9 cellular contexts compared by ENCODE assay signal in genomic region chr1:42333662-42334239, GRCh38. TPM values are rescaled to one million over a fixed set of nuclear protein-coding genes. Genes with fewer than 3 reads are reported as not detected.
DNase-seq lines count a peak whose midpoint lies in the region; TF ChIP-seq lines count a peak whose summit lies in the region.
"Had no signal": no experiment of that assay in that cellular context is flagged by ENCODE, and none has a peak within 500 bp of the region (broad histone marks: within the 10 kb centered on the region; RNA-seq: fewer than 3 reads in every experiment).

No MANE protein-coding gene starts in this region.

- H3K36me3 ChIP-seq in endocrine pancreas (ENCODE audit: control insufficient read depth, insufficient read depth, low read length) (no peaks in the 10 kb centered on the region), ovary (no peaks in the 10 kb centered on the region)

- CTCF ChIA-PET in activated CD4-positive, alpha-beta T cell treated with anti-CD3 and anti-CD28 coated beads, Interleukin-2, amount 10 ng/mL, durations not matched to agents 7 days and 5 days (lab: Charles Lee) = interaction anchor here (1.3 kb wide), 1 partner anchor 55 kb away, joined by 3 read pairs; no protein-coding TSS in a partner anchor

- H3K4me1 ChIP-seq in endocrine pancreas (ENCODE audit: control insufficient read depth, insufficient read depth, low read length) (peaks cover 10% of the 10 kb centered on the region), ovary (ENCODE audit: insufficient read depth) (peaks cover 4% of the 10 kb centered on the region)

- no peak for TF ChIP-seq POLR2A in ovary (IDR thresholded peaks at IDR 0.05)

- peak overlapping the region; percentile 91 for H3K27ac Mint-ChIP-seq in activated CD4-positive, alpha-beta T cell treated with anti-CD3 and anti-CD28 coated beads, Interleukin-2, amount 10 ng/mL, durations not matched to agents 7 days and 5 days

- intact Hi-C loops in ovary (cut with DNase I) = loop anchor here in 1 of 4 donors (10.0 kb wide), 1 partner anchor 159 kb away; no protein-coding TSS in a partner anchor

- H3K4me1 Mint-ChIP-seq in activated CD4-positive, alpha-beta T cell treated with anti-CD3 and anti-CD28 coated beads, Interleukin-2, amount 10 ng/mL, durations not matched to agents 7 days and 5 days = peaks cover 52% of the 10 kb centered on the region

- no peak overlapping the region for H3K27ac ChIP-seq in ovary

- H3K9me3 ChIP-seq in endocrine pancreas (ENCODE audit: control insufficient read depth, low read length) (no peaks in the 10 kb centered on the region), ovary (no peaks in the 10 kb centered on the region)

- H3K27me3 Mint-ChIP-seq in activated CD4-positive, alpha-beta T cell treated with anti-CD3 and anti-CD28 coated beads, Interleukin-2, amount 10 ng/mL, durations not matched to agents 7 days and 5 days = no peaks in the 10 kb centered on the region

- H3K27me3 ChIP-seq in endocrine pancreas (ENCODE audit: control insufficient read depth, insufficient read depth, low read length) = no peaks in the 10 kb centered on the region
- no peaks in the 10 kb centered on the region for H3K27me3 ChIP-seq in ovary

- no peak for TF ChIP-seq EP300 in ovary (IDR thresholded peaks at IDR 0.05)

- DNase-seq in activated CD4-positive, alpha-beta T cell treated with anti-CD3 and anti-CD28 coated beads, Interleukin-2, amount 10 ng/mL, durations not matched to agents 7 days and 5 days = no peak
- no peak for DNase-seq in activated CD4-positive, alpha-beta T cell treated with anti-CD3 and anti-CD28 coated beads, Interleukin-2, amount 50 U/mL, for 48 hours
- DNase-seq in NCI-H69 (lab: John Stamatoyannopoulos, UW) (peak; percentile 25), ovary (no peak), amygdala (lab: John Stamatoyannopoulos, UW) (no peak), NCI-H2081 treated with DMSO at 0.1 percent for 48 hours (lab: John Stamatoyannopoulos, UW) (no peak), GF-D8 (lab: John Stamatoyannopoulos, UW) (no peak)

- 4 to 6% (median 5%) methylated on average over 6 of the region's 6 CpGs for WGBS in ovary, 3 donors

- H3K4me3 ChIP-seq in endocrine pancreas (ENCODE audit: control insufficient read depth, insufficient read depth, low read length) (peak overlapping the region; percentile 95), ovary (peak overlapping the region; percentile 90)

- peaks cover 1% of the 10 kb centered on the region for H3K9me3 Mint-ChIP-seq in activated CD4-positive, alpha-beta T cell treated with anti-CD3 and anti-CD28 coated beads, Interleukin-2, amount 10 ng/mL, durations not matched to agents 7 days and 5 days

- H3K36me3 Mint-ChIP-seq in activated CD4-positive, alpha-beta T cell treated with anti-CD3 and anti-CD28 coated beads, Interleukin-2, amount 10 ng/mL, durations not matched to agents 7 days and 5 days (ENCODE audit: low read depth) = peaks cover 7% of the 10 kb centered on the region

- H3K9ac ChIP-seq in endocrine pancreas (ENCODE audit: control insufficient read depth, insufficient read depth, low read length) = peak overlapping the region; percentile 56

- peak overlapping the region; percentile 94 for H3K4me3 Mint-ChIP-seq in activated CD4-positive, alpha-beta T cell treated with anti-CD3 and anti-CD28 coated beads, Interleukin-2, amount 10 ng/mL, durations not matched to agents 7 days and 5 days

- TF ChIP-seq CTCF in ovary (IDR thresholded peaks at IDR 0.05) = no peak

- POLR2A ChIA-PET in activated CD4-positive, alpha-beta T cell treated with anti-CD3 and anti-CD28 coated beads, Interleukin-2, amount 10 ng/mL, durations not matched to agents 7 days and 5 days (lab: Charles Lee) = interaction anchor here (0.6 to 0.9 kb wide), 2 partner anchors 13 to 1941 kb away, joined by 3 to 9 read pairs; no protein-coding TSS in a partner anchor

RNA-seq across cellular contexts. Expression of gene FOXJ3, which starts 1.3 kb away (rescaled TPM):
- 10 to 100 TPM; 46.5 to 56.0 TPM for total RNA-seq in activated CD4-positive, alpha-beta T cell treated with anti-CD3 and anti-CD28 coated beads, Interleukin-2, amount 10 ng/mL, durations not matched to agents 7 days and 5 days
- 10 to 100 TPM; 36.4 to 59.0 (median 49.4) TPM for total RNA-seq in ovary
- 10 to 100 TPM; 18.7 to 52.3 TPM for polyA plus RNA-seq in ovary

RNA-seq across cellular contexts. Expression of gene RIMKLA, which starts 46.8 kb away (rescaled TPM):
- under 1 TPM; 0.44 to 0.99 TPM for total RNA-seq in activated CD4-positive, alpha-beta T cell treated with anti-CD3 and anti-CD28 coated beads, Interleukin-2, amount 10 ng/mL, durations not matched to agents 7 days and 5 days
- under 1 TPM in 6 of 7 donors, not detected in 1; 0.02 to 0.23 (median 0.10) TPM for total RNA-seq in ovary
- polyA plus RNA-seq in ovary = under 1 TPM; 0.19 to 0.27 TPM
- total RNA-seq: glomerular endothelial cell had no signal
